In the genomic region with DNA sequence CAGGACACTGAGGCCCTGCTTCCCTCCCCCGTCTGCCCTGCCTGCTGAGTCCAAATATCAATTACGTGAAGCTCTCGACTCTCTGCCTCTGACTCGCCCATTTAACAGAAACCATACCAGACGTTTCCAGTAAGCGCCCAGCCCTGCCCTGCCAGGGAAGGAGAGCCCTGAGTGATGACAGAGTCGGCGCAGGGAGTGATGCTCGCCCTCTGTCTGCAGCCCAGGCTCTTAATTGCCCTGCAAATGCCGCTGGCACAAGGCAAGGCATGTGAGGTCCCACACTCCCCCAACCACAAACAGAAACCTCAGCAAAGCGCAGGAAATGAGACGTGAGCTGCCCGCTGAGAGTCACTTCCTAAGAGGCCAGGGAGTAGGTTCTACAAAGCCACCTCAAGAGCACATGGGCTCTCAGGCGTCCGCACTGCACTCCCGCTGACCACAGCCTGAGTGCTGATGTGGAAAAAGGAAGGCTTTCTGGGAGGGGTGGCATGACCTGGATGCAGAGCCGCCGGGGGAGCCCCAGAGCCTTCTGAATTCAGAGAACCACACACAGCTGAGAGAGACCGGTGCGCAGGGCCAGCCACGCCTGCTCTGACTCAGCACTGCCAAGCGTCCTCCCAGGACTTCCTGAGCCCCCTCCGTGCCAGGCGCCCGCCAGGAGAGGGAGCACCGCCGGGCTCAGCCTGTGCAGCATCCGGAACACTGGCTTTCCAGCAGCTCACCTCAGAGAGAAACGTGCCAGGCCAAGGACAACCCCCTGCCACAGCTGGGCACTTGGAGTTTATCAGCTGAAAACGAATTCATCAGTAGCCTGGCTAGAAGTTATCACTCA, we compare ENCODE assay signal across 8 cellular contexts. TPM values are rescaled to one million over a fixed set of nuclear protein-coding genes. Genes with fewer than 3 reads are reported as not detected.
A peak's percentile ranks its signal among the peaks of the same experiment; 100 is the strongest.
DNase-seq lines count a peak whose midpoint lies in the region; ATAC-seq and TF ChIP-seq lines count a peak whose summit lies in the region.

No MANE protein-coding gene starts in this region.

- peaks cover 69% of the 10 kb centered on the region for H3K4me1 Mint-ChIP-seq in activated T-helper 1 cell treated with anti-CD3 and anti-CD28 coated beads, Interleukin-12 subunit alpha, Interleukin-12 subunit beta, Interleukin-2, Interleukin-4 antibody, amounts not matched to agents 30 ng/mL and 10 ng/mL and 1 ng/mL, durations not matched to agents 14 hours and 24 hours and 36 hours (ENCODE audit: low read depth)
- peaks cover 59 to 65% of the 10 kb centered on the region in 2 donors for H3K4me1 Mint-ChIP-seq in natural killer cell treated with Interleukin-12 subunit alpha and Interleukin-12 subunit beta and Interleukin-15 and Interleukin-18, amount 100 ng/mL, for 72 hours (ENCODE audit: low read depth in 2 of 2)

- peak overlapping the region; percentile 3 to 40 (median 28) for H3K4me3 ChIP-seq in Peyer's patch
- peak overlapping the region; percentile 28 for H3K4me3 ChIP-seq in fibroblast of mammary gland (ENCODE audit: control insufficient read depth, low read depth, low read length)

- H3K27ac ChIP-seq in Peyer's patch: peak overlapping the region; percentile 72 to 98 (median 88)

- H3K27ac Mint-ChIP-seq in activated T-helper 1 cell treated with anti-CD3 and anti-CD28 coated beads, Interleukin-12 subunit alpha, Interleukin-12 subunit beta, Interleukin-2, Interleukin-4 antibody, amounts not matched to agents 30 ng/mL and 10 ng/mL and 1 ng/mL, durations not matched to agents 14 hours and 24 hours and 36 hours: peak overlapping the region; percentile 93
- peak overlapping the region; percentile 96 to 97 for H3K27ac Mint-ChIP-seq in natural killer cell treated with Interleukin-12 subunit alpha and Interleukin-12 subunit beta and Interleukin-15 and Interleukin-18, amount 100 ng/mL, for 72 hours

- peak overlapping the region; percentile 64 for H3K4me3 Mint-ChIP-seq in activated T-helper 1 cell treated with anti-CD3 and anti-CD28 coated beads, Interleukin-12 subunit alpha, Interleukin-12 subunit beta, Interleukin-2, Interleukin-4 antibody, amounts not matched to agents 30 ng/mL and 10 ng/mL and 1 ng/mL, durations not matched to agents 14 hours and 24 hours and 36 hours
- H3K4me3 Mint-ChIP-seq in natural killer cell treated with Interleukin-12 subunit alpha and Interleukin-12 subunit beta and Interleukin-15 and Interleukin-18, amount 100 ng/mL, for 72 hours: peak overlapping the region; percentile 86

- H3K9me3 ChIP-seq in Peyer's patch: no peaks in the 10 kb centered on the region

- intact Hi-C loops in activated T-helper 1 cell treated with anti-CD3 and anti-CD28 coated beads, Interleukin-12 subunit alpha, Interleukin-12 subunit beta, Interleukin-2, Interleukin-4 antibody, amounts not matched to agents 30 ng/mL and 10 ng/mL and 1 ng/mL, durations not matched to agents 14 hours and 24 hours and 36 hours (cut with micrococcal nuclease): loop anchor here (1.0 to 10.0 kb wide), 8 partner anchors 56 to 1068 kb away; a partner anchor contains a TSS

- H3K9me3 Mint-ChIP-seq in activated T-helper 1 cell treated with anti-CD3 and anti-CD28 coated beads, Interleukin-12 subunit alpha, Interleukin-12 subunit beta, Interleukin-2, Interleukin-4 antibody, amounts not matched to agents 30 ng/mL and 10 ng/mL and 1 ng/mL, durations not matched to agents 14 hours and 24 hours and 36 hours: no peaks in the 10 kb centered on the region
- no peaks in the 10 kb centered on the region for H3K9me3 Mint-ChIP-seq in natural killer cell treated with Interleukin-12 subunit alpha and Interleukin-12 subunit beta and Interleukin-15 and Interleukin-18, amount 100 ng/mL, for 72 hours

- peak; percentile 36 for ATAC-seq in GM19397 (IDR thresholded peaks at IDR 0.05; ENCODE audit: unreplicated experiment)
- ATAC-seq in natural killer cell treated with Interleukin-12 subunit alpha and Interleukin-12 subunit beta and Interleukin-15 and Interleukin-18, amount 100 ng/mL, for 72 hours: peak; percentile 89 to 91

- H3K36me3 ChIP-seq in Peyer's patch: no peaks in the 10 kb centered on the region

- peaks cover 5% of the 10 kb centered on the region for H3K36me3 Mint-ChIP-seq in activated T-helper 1 cell treated with anti-CD3 and anti-CD28 coated beads, Interleukin-12 subunit alpha, Interleukin-12 subunit beta, Interleukin-2, Interleukin-4 antibody, amounts not matched to agents 30 ng/mL and 10 ng/mL and 1 ng/mL, durations not matched to agents 14 hours and 24 hours and 36 hours (ENCODE audit: low read depth)
- no peaks in the 10 kb centered on the region for H3K36me3 Mint-ChIP-seq in natural killer cell treated with Interleukin-12 subunit alpha and Interleukin-12 subunit beta and Interleukin-15 and Interleukin-18, amount 100 ng/mL, for 72 hours

- TF ChIP-seq POLR2A in Peyer's patch (IDR thresholded peaks at IDR 0.05): peak; percentile 39 to 70

- TF ChIP-seq CTCF in Peyer's patch (IDR thresholded peaks at IDR 0.05): peak in 4 of 6 experiments; percentile 16 to 60 (median 58)
- peak; percentile 43 for TF ChIP-seq CTCF in fibroblast of mammary gland (conservative IDR thresholded peaks at IDR 0.05; ENCODE audit: control insufficient read depth, insufficient read depth, low read depth, low read length)

- H3K27me3 Mint-ChIP-seq in activated T-helper 1 cell treated with anti-CD3 and anti-CD28 coated beads, Interleukin-12 subunit alpha, Interleukin-12 subunit beta, Interleukin-2, Interleukin-4 antibody, amounts not matched to agents 30 ng/mL and 10 ng/mL and 1 ng/mL, durations not matched to agents 14 hours and 24 hours and 36 hours (ENCODE audit: insufficient read depth): peaks cover 16% of the 10 kb centered on the region
- no peaks in the 10 kb centered on the region for H3K27me3 Mint-ChIP-seq in natural killer cell treated with Interleukin-12 subunit alpha and Interleukin-12 subunit beta and Interleukin-15 and Interleukin-18, amount 100 ng/mL, for 72 hours

- H3K27me3 ChIP-seq in Peyer's patch: no peaks in the 10 kb centered on the region

- DNase-seq in COLO829 (ENCODE audit: low spot score) (peak; percentile 72), HPDE6-E6E7 (ENCODE audit: extremely low spot score) (peak; percentile 88), Peyer's patch (peak; percentile 83 to 93 (median 90)), fibroblast of mammary gland (ENCODE audit: low read depth) (peak; percentile 86)
- peak; percentile 88 for DNase-seq in activated T-helper 1 cell treated with anti-CD3 and anti-CD28 coated beads, Interleukin-12 subunit alpha, Interleukin-12 subunit beta, Interleukin-2, Interleukin-4 antibody, amounts not matched to agents 30 ng/mL and 10 ng/mL and 1 ng/mL, durations not matched to agents 14 hours and 24 hours and 36 hours (ENCODE audit: low spot score)
- DNase-seq in natural killer cell treated with Interleukin-12 subunit alpha and Interleukin-12 subunit beta and Interleukin-15 and Interleukin-18, amount 100 ng/mL, for 72 hours (ENCODE audit: low spot score): peak; percentile 93
- DNase-seq in stimulated activated naive CD4-positive, alpha-beta T cell (lab: John Stamatoyannopoulos, UW): peak; percentile 67 to 88 (median 80)

- H3K4me1 ChIP-seq in Peyer's patch: peaks cover 0 to 55% (median 20%) of the 10 kb centered on the region in 4 donors

RNA-seq across cellular contexts. Expression of a gene that starts 5.3 kb away (rescaled TPM):
- 100 to 1,000 TPM in 1 of 4 donors, 10 to 100 TPM in 3; 20.6 to 153 (median 63.2) TPM for total RNA-seq in Peyer's patch
- total RNA-seq in activated T-helper 1 cell treated with anti-CD3 and anti-CD28 coated beads, Interleukin-12 subunit alpha, Interleukin-12 subunit beta, Interleukin-2, Interleukin-4 antibody, amounts not matched to agents 30 ng/mL and 10 ng/mL and 1 ng/mL, durations not matched to agents 14 hours and 24 hours and 36 hours: 4.6 and 5.1 TPM in 2 replicates
- total RNA-seq in natural killer cell treated with Interleukin-12 subunit alpha and Interleukin-12 subunit beta and Interleukin-15 and Interleukin-18, amount 100 ng/mL, for 72 hours: 10 to 100 TPM; 13.8 to 25.6 TPM

RNA-seq across cellular contexts. Expression of a gene that starts 5.7 kb away (rescaled TPM):
- 1 to 10 TPM in 1 of 4 donors, under 1 TPM in 1, not detected in 2; 0.80 to 1.2 TPM for total RNA-seq in Peyer's patch
- not detected in 2 replicates for total RNA-seq in activated T-helper 1 cell treated with anti-CD3 and anti-CD28 coated beads, Interleukin-12 subunit alpha, Interleukin-12 subunit beta, Interleukin-2, Interleukin-4 antibody, amounts not matched to agents 30 ng/mL and 10 ng/mL and 1 ng/mL, durations not matched to agents 14 hours and 24 hours and 36 hours
- not detected for total RNA-seq in natural killer cell treated with Interleukin-12 subunit alpha and Interleukin-12 subunit beta and Interleukin-15 and Interleukin-18, amount 100 ng/mL, for 72 hours

RNA-seq across cellular contexts. Expression of a gene that starts 55.8 kb away (rescaled TPM):
- total RNA-seq in Peyer's patch: 10 to 100 TPM; 42.2 to 99.0 (median 50.1) TPM
- 93.7 and 112 TPM in 2 replicates for total RNA-seq in activated T-helper 1 cell treated with anti-CD3 and anti-CD28 coated beads, Interleukin-12 subunit alpha, Interleukin-12 subunit beta, Interleukin-2, Interleukin-4 antibody, amounts not matched to agents 30 ng/mL and 10 ng/mL and 1 ng/mL, durations not matched to agents 14 hours and 24 hours and 36 hours
- 100 to 1,000 TPM; 112 to 136 TPM for total RNA-seq in natural killer cell treated with Interleukin-12 subunit alpha and Interleukin-12 subunit beta and Interleukin-15 and Interleukin-18, amount 100 ng/mL, for 72 hours

Comparison
In these comparisons a context has a peak if more than half of its experiments do, and no peak if none do; other contexts are left out.
1. Peak in every context shown above with its lines: DNase-seq, ATAC-seq, H3K4me3 ChIP-seq and H3K27ac ChIP-seq.